ENCODE assay signal across 8 cellular contexts in genomic region chr3:57756528-57757401, GRCh38. TPM values are rescaled to one million over a fixed set of nuclear protein-coding genes. Genes with fewer than 3 reads are reported as not detected.
A peak's percentile ranks its signal among the peaks of the same experiment; 100 is the strongest.
DNase-seq lines count a peak whose midpoint lies in the region; ATAC-seq and TF ChIP-seq lines count a peak whose summit lies in the region.

No MANE protein-coding gene starts in this region.

- intact Hi-C loops in activated B cell treated with CpG ODN at 0.5 μM for 24 hours (cut with micrococcal nuclease): loop anchor here (1.0 to 10.0 kb wide), 6 partner anchors 64 to 678 kb away; partner anchors contain the start of genes ARF4, HTD2, PDE12 and PDHB

- peak overlapping the region; percentile 94 for H3K27ac Mint-ChIP-seq in activated B cell treated with CpG ODN at 0.5 μM for 24 hours

- H3K36me3 ChIP-seq in BLaER1: peaks cover 26% of the 10 kb centered on the region
- no peaks in the 10 kb centered on the region for H3K36me3 ChIP-seq in kidney epithelial cell (ENCODE audit: control insufficient read depth, insufficient read depth, low read length)

- H3K4me3 ChIP-seq in BLaER1 (peak overlapping the region; percentile 100), cardiac fibroblast (replicated peaks in 1 of 2; ENCODE audit: low read depth in 2 of 2, low read length in 2 of 2) (peak overlapping the region; percentile 80 to 84), kidney epithelial cell (ENCODE audit: low read depth, low read length) (peak overlapping the region; percentile 68)

- H3K27me3 ChIP-seq in BLaER1: no peaks in the 10 kb centered on the region
- no peaks in the 10 kb centered on the region for H3K27me3 ChIP-seq in kidney epithelial cell (ENCODE audit: control insufficient read depth, insufficient read depth, low read length)

- H3K4me3 Mint-ChIP-seq in activated B cell treated with CpG ODN at 0.5 μM for 24 hours: peak overlapping the region; percentile 95

- H3K36me3 Mint-ChIP-seq in activated B cell treated with CpG ODN at 0.5 μM for 24 hours (ENCODE audit: low read depth): peaks cover 30% of the 10 kb centered on the region

- peaks cover 39% of the 10 kb centered on the region for H3K4me1 Mint-ChIP-seq in activated B cell treated with CpG ODN at 0.5 μM for 24 hours

- CTCF ChIA-PET in activated B cell treated with CpG ODN at 0.5 μM for 24 hours (lab: Charles Lee): interaction anchor here (1.4 kb wide), 1 partner anchor 160 kb away, joined by 5 read pairs; the partner anchor contains the start of gene ARF4

- ATAC-seq in GM19455 (IDR thresholded peaks at IDR 0.05; ENCODE audit: unreplicated experiment) (peak; percentile 24), HG03571 (IDR thresholded peaks at IDR 0.05; ENCODE audit: unreplicated experiment) (peak; percentile 21), activated B cell treated with CpG ODN at 0.5 μM for 24 hours (ENCODE audit: low read depth) (no peak)

- POLR2A ChIA-PET in activated B cell treated with CpG ODN at 0.5 μM for 24 hours (lab: Charles Lee): interaction anchor here (0.6 to 2.4 kb wide), 8 partner anchors 64 to 576 kb away, joined by 3 to 37 read pairs (median 5); partner anchors contain the start of genes ARF4, DENND6A, PDE12 and PXK

- DNase-seq in activated B cell treated with CpG ODN at 0.5 μM for 24 hours (peak; percentile 38), cardiac fibroblast (ENCODE audit: low read depth in 2 of 2) (peak; percentile 52 to 75), kidney epithelial cell (ENCODE audit: low read depth) (no peak), NCI-H2081 treated with DMSO at 0.1 percent for 48 hours (lab: John Stamatoyannopoulos, UW) (no peak)
- DNase-seq in stimulated activated CD4-positive, alpha-beta T cell treated with anti-CD3 and anti-CD28 coated beads, Interleukin-15, amount 100 ng/mL, for 48 hours (ENCODE audit: low read depth in 2 of 2): peak; percentile 18 to 33

- peak overlapping the region; percentile 96 for H3K27ac ChIP-seq in BLaER1

- peak overlapping the region; percentile 82 for H3K4me2 ChIP-seq in BLaER1

- no peaks in the 10 kb centered on the region for H3K9me3 Mint-ChIP-seq in activated B cell treated with CpG ODN at 0.5 μM for 24 hours

- H3K4me1 ChIP-seq in BLaER1: peaks cover 47% of the 10 kb centered on the region

- H3K9ac ChIP-seq in BLaER1: peak overlapping the region; percentile 96

- TF ChIP-seq CTCF in activated B cell treated with CpG ODN at 0.5 μM for 24 hours (IDR thresholded peaks at IDR 0.05) (no peak), cardiac fibroblast (IDR thresholded peaks at IDR 0.05; ENCODE audit: low read depth, low read length) (no peak), kidney epithelial cell (IDR thresholded peaks at IDR 0.05; ENCODE audit: insufficient read depth, low read length, poor library complexity, severe bottlenecking) (no peak)

- H3K27me3 Mint-ChIP-seq in activated B cell treated with CpG ODN at 0.5 μM for 24 hours: no peaks in the 10 kb centered on the region

- H3K9me3 ChIP-seq in BLaER1: no peaks in the 10 kb centered on the region

- H4K20me1 ChIP-seq in BLaER1: peaks cover 48% of the 10 kb centered on the region

RNA-seq across cellular contexts. Expression of gene SLMAP, which starts 0.7 kb away (rescaled TPM):
- total RNA-seq in activated B cell treated with CpG ODN at 0.5 μM for 24 hours (45.4 and 57.1 TPM in 2 replicates), kidney epithelial cell (48.6 and 51.7 TPM in 2 replicates)

Comparison
In these comparisons a context has a peak if more than half of its experiments do, and no peak if none do; other contexts are left out.
1. DNase-seq: peak in activated B cell treated with CpG ODN at 0.5 μM for 24 hours (single experiment), cardiac fibroblast (2 of 2) and stimulated activated CD4-positive, alpha-beta T cell treated with anti-CD3 and anti-CD28 coated beads, Interleukin-15, amount 100 ng/mL, for 48 hours (2 of 2); none in kidney epithelial cell (single experiment) and NCI-H2081 treated with DMSO at 0.1 percent for 48 hours (single experiment).
2. Peak in every context shown above with its lines, with median percentiles within 50 percentile points of each other: H3K4me3 ChIP-seq.